Comparison of ENCODE assay signal across 8 cellular contexts in genomic region chr16:30949655-30950515, GRCh38. TPM values are rescaled to one million over a fixed set of nuclear protein-coding genes. Genes with fewer than 3 reads are reported as not detected.
DNase-seq lines count a peak whose midpoint lies in the region; ATAC-seq and TF ChIP-seq lines count a peak whose summit lies in the region.

No MANE protein-coding gene starts in this region.

- peaks cover 27% of the 10 kb centered on the region for H3K4me1 ChIP-seq in CD4-positive, CD25-positive, alpha-beta regulatory T cell (ENCODE audit: control insufficient read depth, insufficient read depth, low read length, poor library complexity, severe bottlenecking)

- peak overlapping the region; percentile 63 for H3K27ac ChIP-seq in CD4-positive, CD25-positive, alpha-beta regulatory T cell (ENCODE audit: insufficient read depth, low read length, poor library complexity, severe bottlenecking)

- peak overlapping the region; percentile 76 for H3K4me3 ChIP-seq in CD4-positive, CD25-positive, alpha-beta regulatory T cell (ENCODE audit: low read depth, low read length)

- DNase-seq in CD4-positive, CD25-positive, alpha-beta regulatory T cell: peak in 1 of 3 donors; percentile 74
- peak; percentile 84 for DNase-seq in iris pigment epithelial cell (ENCODE audit: low read depth)
- peak; percentile 57 for DNase-seq in stimulated activated CD4-positive, alpha-beta T cell treated with anti-CD3 and anti-CD28 coated beads, Interleukin-15, amount 100 ng/mL, for 24 hours

- peak; percentile 35; the same call in 1 of the 2 replicates for TF ChIP-seq POLR2A in Raji (IDR thresholded peaks at IDR 0.05; ENCODE audit: insufficient read depth, low read depth, low read length)

- no peaks in the 10 kb centered on the region for H3K9me3 ChIP-seq in CD4-positive, CD25-positive, alpha-beta regulatory T cell (ENCODE audit: control insufficient read depth in 2 of 2, low read length in 2 of 2)

- no peaks in the 10 kb centered on the region for H3K36me3 Mint-ChIP-seq in CD4-positive, CD25-positive, alpha-beta regulatory T cell
- peaks cover 10% of the 10 kb centered on the region for H3K36me3 Mint-ChIP-seq in brain

- peaks cover 5 to 29% (median 18%) of the 10 kb centered on the region in 4 donors for H3K4me1 Mint-ChIP-seq in CD4-positive, CD25-positive, alpha-beta regulatory T cell
- peaks cover 37% of the 10 kb centered on the region for H3K4me1 Mint-ChIP-seq in brain

- no peaks in the 10 kb centered on the region for H3K27me3 Mint-ChIP-seq in CD4-positive, CD25-positive, alpha-beta regulatory T cell
- H3K27me3 Mint-ChIP-seq in brain: peaks cover 5% of the 10 kb centered on the region

- no peak for TF ChIP-seq CTCF in brain (conservative IDR thresholded peaks at IDR 0.05)

- H3K36me3 ChIP-seq in CD4-positive, CD25-positive, alpha-beta regulatory T cell (ENCODE audit: control insufficient read depth, insufficient read depth, low read length): no peaks in the 10 kb centered on the region

- no peaks in the 10 kb centered on the region for H3K27me3 ChIP-seq in CD4-positive, CD25-positive, alpha-beta regulatory T cell (ENCODE audit: control insufficient read depth, insufficient read depth, low read length)

- peak overlapping the region; percentile 92 to 94 (median 92) for H3K27ac Mint-ChIP-seq in CD4-positive, CD25-positive, alpha-beta regulatory T cell
- peak overlapping the region; percentile 84 to 97 (median 87) for H3K27ac Mint-ChIP-seq in brain

- peak; percentile 42 to 51 for ATAC-seq in CD4-positive, CD25-positive, alpha-beta regulatory T cell (ENCODE audit: low read depth in 2 of 2)
- ATAC-seq in GM18873 (IDR thresholded peaks at IDR 0.05; ENCODE audit: low FRiP score, unreplicated experiment): peak; percentile 35
- peak; percentile 44 for ATAC-seq in HG03439 (IDR thresholded peaks at IDR 0.05; ENCODE audit: unreplicated experiment)
- no peak for ATAC-seq in HG03175 (IDR thresholded peaks at IDR 0.05; ENCODE audit: unreplicated experiment)

- H3K9me3 Mint-ChIP-seq in CD4-positive, CD25-positive, alpha-beta regulatory T cell: no peaks in the 10 kb centered on the region
- no peaks in the 10 kb centered on the region for H3K9me3 Mint-ChIP-seq in brain

- H3K4me3 Mint-ChIP-seq in CD4-positive, CD25-positive, alpha-beta regulatory T cell: peak overlapping the region; percentile 91 to 97 (median 94)
- peak overlapping the region; percentile 88 to 92 (median 91) for H3K4me3 Mint-ChIP-seq in brain

RNA-seq across cellular contexts. Expression of gene ORAI3, which starts 1.0 kb away (rescaled TPM):
- total RNA-seq in CD4-positive, CD25-positive, alpha-beta regulatory T cell: 7.7 TPM
- 10 to 100 TPM; 30.7 to 34.7 (median 31.7) TPM for polyA plus RNA-seq in CD4-positive, CD25-positive, alpha-beta regulatory T cell
- polyA plus RNA-seq in brain (ENCODE audit: insufficient read depth, low read depth, low replicate concordance): 6.4 TPM

RNA-seq across cellular contexts. Expression of gene SETD1A, which starts 7.7 kb away (rescaled TPM):
- 35.2 TPM for total RNA-seq in CD4-positive, CD25-positive, alpha-beta regulatory T cell
- polyA plus RNA-seq in CD4-positive, CD25-positive, alpha-beta regulatory T cell: 1 to 10 TPM in 1 of 4 donors, under 1 TPM in 3; 0.33 to 1.4 (median 0.63) TPM
- 23.0 TPM for polyA plus RNA-seq in brain (ENCODE audit: insufficient read depth, low read depth, low replicate concordance)

RNA-seq across cellular contexts. Expression of gene FBXL19, which starts 26.5 kb away (rescaled TPM):
- 13.0 TPM for total RNA-seq in CD4-positive, CD25-positive, alpha-beta regulatory T cell
- under 1 TPM in 3 of 4 donors, not detected in 1; 0.14 to 0.21 (median 0.17) TPM for polyA plus RNA-seq in CD4-positive, CD25-positive, alpha-beta regulatory T cell
- polyA plus RNA-seq in brain (ENCODE audit: insufficient read depth, low read depth, low replicate concordance): 24.3 TPM

RNA-seq across cellular contexts. Expression of gene HSD3B7, which starts 35.1 kb away (rescaled TPM):
- not detected for total RNA-seq in CD4-positive, CD25-positive, alpha-beta regulatory T cell
- under 1 TPM in 2 of 4 donors, not detected in 2; 0.07 to 0.31 TPM for polyA plus RNA-seq in CD4-positive, CD25-positive, alpha-beta regulatory T cell
- 7.4 TPM for polyA plus RNA-seq in brain (ENCODE audit: insufficient read depth, low read depth, low replicate concordance)

RNA-seq across cellular contexts. Expression of gene CTF1, which starts 53.5 kb away (rescaled TPM):
- 0.30 TPM for total RNA-seq in CD4-positive, CD25-positive, alpha-beta regulatory T cell
- not detected for polyA plus RNA-seq in CD4-positive, CD25-positive, alpha-beta regulatory T cell
- 4.1 TPM for polyA plus RNA-seq in brain (ENCODE audit: insufficient read depth, low read depth, low replicate concordance)

Comparison
In these comparisons a context has a peak if more than half of its experiments do, and no peak if none do; other contexts are left out.
1. RNA of gene FBXL19, which starts 26.5 kb away (polyA plus RNA-seq): 24.3 TPM in brain (single experiment); 0.14 to 0.21 TPM in CD4-positive, CD25-positive, alpha-beta regulatory T cell; every median in the first group is over 10 times any median in the second.